Comparison of ENCODE assay signal across 23 cellular contexts in genomic region chrX:101394372-101394771, GRCh38. TPM values are rescaled to one million over a fixed set of nuclear protein-coding genes. Genes with fewer than 3 reads are reported as not detected.
DNase-seq lines count a peak whose midpoint lies in the region; ATAC-seq, FAIRE-seq and TF ChIP-seq lines count a peak whose summit lies in the region.
"Had no signal": no experiment of that assay in that cellular context is flagged by ENCODE, and none has a peak within 500 bp of the region (broad histone marks: within the 10 kb centered on the region; RNA-seq: fewer than 3 reads in every experiment).

No MANE protein-coding gene starts in this region.

- H3K36me3 ChIP-seq in BLaER1 treated with 17β-estradiol and CSF1 and Interleukin-3, amounts not matched to agents 10 nM and 100 nM, result peaks cover 24 to 66% (median 49%) of the 10 kb centered on the region in 11 experiments
- H3K36me3 ChIP-seq in H1 (ENCODE audit: control insufficient read depth in 2 of 4, insufficient read depth in 4 of 4, low read length in 3 of 4), result peaks cover 6 to 45% (median 18%) of the 10 kb centered on the region in 4 experiments
- H3K36me3 ChIP-seq: colonic mucosa, thoracic aorta had no signal

- H3K4me1 Mint-ChIP-seq in activated CD4-positive, alpha-beta T cell treated with anti-CD3 and anti-CD28 coated beads for 36 hours, result peaks cover 6% of the 10 kb centered on the region

- no peak for DNase-seq in activated CD4-positive, alpha-beta T cell treated with anti-CD3 and anti-CD28 coated beads for 36 hours
- no peak for DNase-seq in activated CD4-positive, alpha-beta T cell treated with anti-CD3 and anti-CD28 coated beads for 48 hours
- DNase-seq in H1 (ENCODE audit: low read depth in 1 of 2, low spot score in 2 of 2) (no peak), amygdala (lab: John Stamatoyannopoulos, UW) (no peak), SW480 (ENCODE audit: low spot score) (no peak)
- DNase-seq: brain microvascular endothelial cell; CD8-positive, alpha-beta T cell; colonic mucosa; left colon; NCI-H1048; NCI-H2081; NCI-H524; PC-3; stimulated activated CD8-positive, alpha-beta memory T cell treated with anti-CD3 and anti-CD28 coated beads, Interleukin-4, amount 100 ng/mL, for 48 hours had no signal

- POLR2A ChIA-PET in activated CD4-positive, alpha-beta T cell treated with anti-CD3 and anti-CD28 coated beads for 36 hours (lab: Charles Lee), result interaction anchor here (0.6 kb wide), 1 partner anchor 12 kb away, joined by 3 read pairs; no protein-coding TSS in a partner anchor
- POLR2A ChIA-PET in H1 (lab: Charles Lee; ENCODE audit: partially characterized antibody), result interaction anchor here (0.6 to 2.1 kb wide), 7 partner anchors 10 to 362 kb away, joined by 3 to 14 read pairs (median 3); partner anchors contain the start of gene GLA

- no peak overlapping the region for H2BK12ac ChIP-seq in H1 (ENCODE audit: low read depth, low read length)

- H3K23ac ChIP-seq in H1 (ENCODE audit: insufficient read length), result no peak overlapping the region

- peaks cover 4% of the 10 kb centered on the region; the same call in 1 of the 2 replicates for H3K23me2 ChIP-seq in H1 (ENCODE audit: low read depth, low read length)

- peak overlapping the region; percentile 31 for H3K27ac Mint-ChIP-seq in activated CD4-positive, alpha-beta T cell treated with anti-CD3 and anti-CD28 coated beads for 36 hours

- H2BK20ac ChIP-seq in H1 (ENCODE audit: low read length), result no peak overlapping the region

- H3K36me3 Mint-ChIP-seq in activated CD4-positive, alpha-beta T cell treated with anti-CD3 and anti-CD28 coated beads for 36 hours (ENCODE audit: low read depth), result peaks cover 45% of the 10 kb centered on the region

- H4K8ac ChIP-seq in H1 (ENCODE audit: extremely low read depth, insufficient read depth, low read length), result no peak overlapping the region

- ATAC-seq in activated CD4-positive, alpha-beta T cell treated with anti-CD3 and anti-CD28 coated beads for 36 hours, result no peak
- ATAC-seq in GM21737 (IDR thresholded peaks at IDR 0.05; ENCODE audit: unreplicated experiment), result no peak
- ATAC-seq: CD8-positive, alpha-beta T cell; left colon had no signal

- H2AFZ ChIP-seq in H1 (ENCODE audit: low read length), result no peak overlapping the region

- peak overlapping the region; percentile 95 for H3K4me3 Mint-ChIP-seq in activated CD4-positive, alpha-beta T cell treated with anti-CD3 and anti-CD28 coated beads for 36 hours
- H3K4me3 Mint-ChIP-seq: CD8-positive, alpha-beta T cell had no signal

- no peak overlapping the region for H3K14ac ChIP-seq in H1 (ENCODE audit: insufficient read length)

- intact Hi-C loops in activated CD4-positive, alpha-beta T cell treated with anti-CD3 and anti-CD28 coated beads for 36 hours (cut with DNase I, micrococcal nuclease), result loop anchor here in 1 of 2 experiments (5.0 kb wide), 4 partner anchors 297 to 572 kb away; partner anchors contain the start of genes CENPI, CSTF2, TRMT2B and ZMAT1

- peak overlapping the region in 4 of 11 experiments; percentile 4 to 90 (median 23); a peak in 5 of 22 replicates for H3K9ac ChIP-seq in BLaER1 treated with 17β-estradiol and CSF1 and Interleukin-3, amounts not matched to agents 10 nM and 100 nM
- H3K9ac ChIP-seq in H1 (replicated peaks in 1 of 4; ENCODE audit: extremely low read depth in 1 of 4, low read depth in 3 of 4, low read length in 3 of 4), result no peak overlapping the region; a peak in 1 of 7 replicates

- no peaks in the 10 kb centered on the region for H3K79me1 ChIP-seq in H1 (ENCODE audit: low read depth, low read length)

- H3K27me3 ChIP-seq in BLaER1 treated with 17β-estradiol and CSF1 and Interleukin-3, amounts not matched to agents 10 nM and 100 nM, result no peaks in the 10 kb centered on the region
- H3K27me3 ChIP-seq in H1 (replicated peaks in 1 of 4; ENCODE audit: control insufficient read depth in 3 of 4, extremely low read depth in 1 of 4, insufficient read depth in 3 of 4, low read length in 3 of 4), result no peaks in the 10 kb centered on the region
- H3K27me3 ChIP-seq: brain microvascular endothelial cell, colonic mucosa, SJSA1 had no signal

- no peak for TF ChIP-seq CTCF in H1 (IDR thresholded peaks at IDR 0.05; ENCODE audit: control extremely low read depth in 1 of 3, insufficient read depth in 1 of 3, low read depth in 1 of 3, low read length in 3 of 3)

- peaks cover 0 to 26% (median 4%) of the 10 kb centered on the region in 11 experiments; a peak in 7 of 22 replicates for H4K20me1 ChIP-seq in BLaER1 treated with 17β-estradiol and CSF1 and Interleukin-3, amounts not matched to agents 10 nM and 100 nM
- H4K20me1 ChIP-seq in H1 (replicated peaks in 1 of 2; ENCODE audit: control insufficient read depth in 1 of 2, insufficient read depth in 2 of 2, low read length in 2 of 2), result peaks cover 0 to 2% of the 10 kb centered on the region in 2 experiments

- H3K56ac ChIP-seq in H1 (replicated peaks; ENCODE audit: insufficient read length, low read depth, low read length), result no peak overlapping the region

- H2AK5ac ChIP-seq in H1 (ENCODE audit: low read depth, low read length), result no peak overlapping the region

- no peak overlapping the region for H4K5ac ChIP-seq in H1 (ENCODE audit: insufficient read length, low read depth, low read length)

- no peak overlapping the region for H3K18ac ChIP-seq in H1 (ENCODE audit: extremely low read depth, low read length)

- TF ChIP-seq POLR2A in H1 (IDR thresholded peaks at IDR 0.05; ENCODE audit: control extremely low read depth in 1 of 2, low read depth in 2 of 2, low read length in 2 of 2), result peak in 1 of 2 experiments; percentile 68; a peak in 1 of 3 replicates

- FAIRE-seq in H1 (lab: Jason Lieb, UNC), result no peak
- FAIRE-seq: endometrium, GM18507 had no signal

- no peak for TF ChIP-seq EP300 in H1 (IDR thresholded peaks at IDR 0.05; ENCODE audit: borderline replicate concordance in 1 of 2, low read depth in 2 of 2, low read length in 2 of 2)

- peaks cover 0 to 23% of the 10 kb centered on the region in 2 experiments; a peak in 2 of 4 replicates for H3K79me2 ChIP-seq in H1 (ENCODE audit: control insufficient read depth in 1 of 2, insufficient read depth in 2 of 2, low read length in 2 of 2)

- peak overlapping the region; percentile 56 to 84 (median 77); a peak in 16 of 22 replicates for H3K4me2 ChIP-seq in BLaER1 treated with 17β-estradiol and CSF1 and Interleukin-3, amounts not matched to agents 10 nM and 100 nM
- H3K4me2 ChIP-seq in H1 (ENCODE audit: insufficient read depth in 1 of 2, low read depth in 2 of 2, low read length in 2 of 2), result no peak overlapping the region

- no peak overlapping the region for H3K4ac ChIP-seq in H1 (replicated peaks; ENCODE audit: insufficient read length, low read depth, low read length)

- H3K9me3 Mint-ChIP-seq in activated CD4-positive, alpha-beta T cell treated with anti-CD3 and anti-CD28 coated beads for 36 hours (ENCODE audit: low read depth), result no peaks in the 10 kb centered on the region
- H3K9me3 Mint-ChIP-seq: CD8-positive, alpha-beta T cell had no signal

- H2BK5ac ChIP-seq in H1 (ENCODE audit: low read depth, low read length), result no peak overlapping the region

- H3K27me3 Mint-ChIP-seq in activated CD4-positive, alpha-beta T cell treated with anti-CD3 and anti-CD28 coated beads for 36 hours, result no peaks in the 10 kb centered on the region
- H3K27me3 Mint-ChIP-seq: progenitor cell of endocrine pancreas had no signal

- H3K4me1 ChIP-seq in BLaER1 treated with 17β-estradiol and CSF1 and Interleukin-3, amounts not matched to agents 10 nM and 100 nM, result peaks cover 26 to 41% (median 34%) of the 10 kb centered on the region in 10 experiments
- H3K4me1 ChIP-seq in H1 (replicated peaks in 1 of 4; ENCODE audit: control insufficient read depth in 3 of 4, insufficient read depth in 4 of 4, low read length in 3 of 4), result no peaks in the 10 kb centered on the region; a peak in 1 of 7 replicates
- H3K4me1 ChIP-seq: colonic mucosa had no signal

- peak overlapping the region in 8 of 11 experiments; percentile 37 to 95 (median 90); a peak in 7 of 22 replicates for H3K27ac ChIP-seq in BLaER1 treated with 17β-estradiol and CSF1 and Interleukin-3, amounts not matched to agents 10 nM and 100 nM
- H3K27ac ChIP-seq in H1 (ENCODE audit: low read depth, low read length), result no peak overlapping the region
- H3K27ac ChIP-seq: brain microvascular endothelial cell, colonic mucosa, SJSA1, thoracic aorta had no signal

- H3K9me3 ChIP-seq in BLaER1 treated with 17β-estradiol and CSF1 and Interleukin-3, amounts not matched to agents 10 nM and 100 nM (replicated peaks in 1 of 11), result peaks cover 0 to 7% (median 0%) of the 10 kb centered on the region in 11 experiments; a peak in 3 of 22 replicates
- no peaks in the 10 kb centered on the region for H3K9me3 ChIP-seq in H1 (ENCODE audit: insufficient read depth in 2 of 2, low read depth in 1 of 2, low read length in 1 of 2)
- H3K9me3 ChIP-seq: colonic mucosa, SJSA1, thoracic aorta had no signal

- no peak overlapping the region for H2BK120ac ChIP-seq in H1 (replicated peaks; ENCODE audit: low read depth, low read length)

- H2BK15ac ChIP-seq in H1 (ENCODE audit: low read length), result no peak overlapping the region

- CTCF ChIA-PET in activated CD4-positive, alpha-beta T cell treated with anti-CD3 and anti-CD28 coated beads for 36 hours (lab: Charles Lee), result no interaction called here
- CTCF ChIA-PET in H1 (lab: Charles Lee; ENCODE audit: partially characterized antibody), result no interaction called here

- peak overlapping the region in 1 of 10 experiments; percentile 68; a peak in 2 of 20 replicates for H3K4me3 ChIP-seq in BLaER1 treated with 17β-estradiol and CSF1 and Interleukin-3, amounts not matched to agents 10 nM and 100 nM
- no peak overlapping the region for H3K4me3 ChIP-seq in H1 (ENCODE audit: extremely low read depth in 1 of 4, insufficient read depth in 2 of 4, low read depth in 3 of 4, low read length in 4 of 4)
- H3K4me3 ChIP-seq: colonic mucosa, SJSA1, thoracic aorta had no signal

- no peak for TF ChIP-seq RAD21 in H1 (IDR thresholded peaks at IDR 0.05 in 1 of 2, conservative IDR thresholded peaks at IDR 0.05 in 1 of 2; ENCODE audit: low read depth in 2 of 2, low read length in 2 of 2)

- H4K91ac ChIP-seq in H1 (replicated peaks; ENCODE audit: insufficient read length, low read length), result no peak overlapping the region

RNA-seq across cellular contexts. Expression of gene RPL36A, which starts 3.6 kb away (rescaled TPM):
- 100 to 1,000 TPM; 340 to 709 TPM for total RNA-seq in activated CD4-positive, alpha-beta T cell treated with anti-CD3 and anti-CD28 coated beads for 36 hours
- polyA plus RNA-seq in PFSK-1 (2012; ENCODE audit: insufficient read length, low read depth), result 508 TPM
- total RNA-seq in H1 (2021; fragmentation: NEBNext Ultra II Directional; extraction: Animal tissue kit (Norgen Biotek cat#: 25700)), result 271 and 309 TPM in 2 replicates
- polyA plus RNA-seq in H1 (2011; rRNA removed), result 985 and 1,587 TPM in 2 replicates
- 2,146 TPM for polyA plus RNA-seq in H1 (2011; cell fraction: cytosol; rRNA removed)
- 334 TPM for polyA plus RNA-seq in H1 (2011; cell fraction: nucleus; rRNA removed)
- polyA plus RNA-seq in H1 (2012, experiment 1 of 2), result 2,347 to 3,718 TPM (median 3,008 TPM) in 4 replicates
- polyA plus RNA-seq in H1 (2012, experiment 2 of 2), result 1,533 TPM
- 3,890 TPM for polyA plus RNA-seq in H1 (2013, experiment 1 of 2)
- polyA plus RNA-seq in H1 (2013, experiment 2 of 2), result 3,945 TPM
- polyA minus RNA-seq in H1 (2011; rRNA and poly(A)+ RNA removed), result 185 and 254 TPM in 2 replicates
- polyA minus RNA-seq in H1 (2011; cell fraction: cytosol; rRNA and poly(A)+ RNA removed), result 188 TPM
- polyA minus RNA-seq in H1 (2011; cell fraction: nucleus; rRNA and poly(A)+ RNA removed), result 274 TPM

RNA-seq across cellular contexts. Expression of gene BTK, which starts 8.4 kb away (rescaled TPM):
- total RNA-seq in activated CD4-positive, alpha-beta T cell treated with anti-CD3 and anti-CD28 coated beads for 36 hours, result not detected
- 0.41 TPM for polyA plus RNA-seq in PFSK-1 (2012; ENCODE audit: insufficient read length, low read depth)
- 0.20 TPM in 1 of 2 replicates, not detected in the other for total RNA-seq in H1 (2021; fragmentation: NEBNext Ultra II Directional; extraction: Animal tissue kit (Norgen Biotek cat#: 25700))
- 0.03 and 0.06 TPM in 2 replicates for polyA plus RNA-seq in H1 (2011; rRNA removed)
- 0.09 TPM for polyA plus RNA-seq in H1 (2011; cell fraction: cytosol; rRNA removed)
- not detected for polyA plus RNA-seq in H1 (2011; cell fraction: nucleus; rRNA removed)
- 0.09 to 0.25 TPM (median 0.23 TPM) in 3 of 4 replicates, not detected in the other for polyA plus RNA-seq in H1 (2012, experiment 1 of 2)
- not detected for polyA plus RNA-seq in H1 (2012, experiment 2 of 2)
- polyA plus RNA-seq in H1 (2013, experiment 1 of 2), result 0.02 TPM
- polyA plus RNA-seq in H1 (2013, experiment 2 of 2), result 0.06 TPM
- polyA minus RNA-seq in H1 (2011; rRNA and poly(A)+ RNA removed), result 0.16 TPM in 1 of 2 replicates, not detected in the other
- 0.37 TPM for polyA minus RNA-seq in H1 (2011; cell fraction: cytosol; rRNA and poly(A)+ RNA removed)
- 1.00 TPM for polyA minus RNA-seq in H1 (2011; cell fraction: nucleus; rRNA and poly(A)+ RNA removed)
- total RNA-seq: PC-3, progenitor cell of endocrine pancreas, SJSA1 had no signal
- polyA plus RNA-seq: neural cell had no signal

RNA-seq across cellular contexts. Expression of gene GLA, which starts 13.4 kb away (rescaled TPM):
- total RNA-seq in activated CD4-positive, alpha-beta T cell treated with anti-CD3 and anti-CD28 coated beads for 36 hours, result 10 to 100 TPM; 32.6 to 42.2 TPM
- 28.9 TPM for polyA plus RNA-seq in PFSK-1 (2012; ENCODE audit: insufficient read length, low read depth)
- 39.2 and 47.3 TPM in 2 replicates for total RNA-seq in H1 (2021; fragmentation: NEBNext Ultra II Directional; extraction: Animal tissue kit (Norgen Biotek cat#: 25700))
- 21.9 and 33.6 TPM in 2 replicates for polyA plus RNA-seq in H1 (2011; rRNA removed)
- 39.1 TPM for polyA plus RNA-seq in H1 (2011; cell fraction: cytosol; rRNA removed)
- polyA plus RNA-seq in H1 (2011; cell fraction: nucleus; rRNA removed), result 30.4 TPM
- polyA plus RNA-seq in H1 (2012, experiment 1 of 2), result 43.7 to 47.0 TPM (median 45.8 TPM) in 4 replicates
- polyA plus RNA-seq in H1 (2012, experiment 2 of 2), result 35.0 TPM
- 81.2 TPM for polyA plus RNA-seq in H1 (2013, experiment 1 of 2)
- 83.5 TPM for polyA plus RNA-seq in H1 (2013, experiment 2 of 2)
- polyA minus RNA-seq in H1 (2011; rRNA and poly(A)+ RNA removed), result 21.6 and 22.4 TPM in 2 replicates
- 15.0 TPM for polyA minus RNA-seq in H1 (2011; cell fraction: cytosol; rRNA and poly(A)+ RNA removed)
- 13.7 TPM for polyA minus RNA-seq in H1 (2011; cell fraction: nucleus; rRNA and poly(A)+ RNA removed)

RNA-seq across cellular contexts. Expression of gene HNRNPH2, which starts 13.7 kb away (rescaled TPM):
- 10 to 100 TPM; 18.6 to 26.9 TPM for total RNA-seq in activated CD4-positive, alpha-beta T cell treated with anti-CD3 and anti-CD28 coated beads for 36 hours
- 38.9 TPM for polyA plus RNA-seq in PFSK-1 (2012; ENCODE audit: insufficient read length, low read depth)
- 62.6 and 66.7 TPM in 2 replicates for total RNA-seq in H1 (2021; fragmentation: NEBNext Ultra II Directional; extraction: Animal tissue kit (Norgen Biotek cat#: 25700))
- polyA plus RNA-seq in H1 (2011; rRNA removed), result 14.7 and 27.7 TPM in 2 replicates
- polyA plus RNA-seq in H1 (2011; cell fraction: cytosol; rRNA removed), result 42.1 TPM
- polyA plus RNA-seq in H1 (2011; cell fraction: nucleus; rRNA removed), result 9.0 TPM
- 75.3 to 86.8 TPM (median 76.9 TPM) in 4 replicates for polyA plus RNA-seq in H1 (2012, experiment 1 of 2)
- 6.8 TPM for polyA plus RNA-seq in H1 (2012, experiment 2 of 2)
- 38.5 TPM for polyA plus RNA-seq in H1 (2013, experiment 1 of 2)
- 36.4 TPM for polyA plus RNA-seq in H1 (2013, experiment 2 of 2)
- polyA minus RNA-seq in H1 (2011; rRNA and poly(A)+ RNA removed), result 26.2 and 33.8 TPM in 2 replicates
- 14.9 TPM for polyA minus RNA-seq in H1 (2011; cell fraction: cytosol; rRNA and poly(A)+ RNA removed)
- 10.0 TPM for polyA minus RNA-seq in H1 (2011; cell fraction: nucleus; rRNA and poly(A)+ RNA removed)

RNA-seq across cellular contexts. Expression of gene TIMM8A, which starts 45.8 kb away (rescaled TPM):
- total RNA-seq in activated CD4-positive, alpha-beta T cell treated with anti-CD3 and anti-CD28 coated beads for 36 hours, result 10 to 100 TPM; 12.8 to 23.8 TPM
- 23.5 TPM for polyA plus RNA-seq in PFSK-1 (2012; ENCODE audit: insufficient read length, low read depth)
- total RNA-seq in H1 (2021; fragmentation: NEBNext Ultra II Directional; extraction: Animal tissue kit (Norgen Biotek cat#: 25700)), result 38.0 and 38.1 TPM in 2 replicates
- 16.1 and 16.6 TPM in 2 replicates for polyA plus RNA-seq in H1 (2011; rRNA removed)
- polyA plus RNA-seq in H1 (2011; cell fraction: cytosol; rRNA removed), result 20.7 TPM
- polyA plus RNA-seq in H1 (2011; cell fraction: nucleus; rRNA removed), result 10.6 TPM
- polyA plus RNA-seq in H1 (2012, experiment 1 of 2), result 22.1 to 30.2 TPM (median 25.1 TPM) in 4 replicates
- polyA plus RNA-seq in H1 (2012, experiment 2 of 2), result 9.7 TPM
- 18.7 TPM for polyA plus RNA-seq in H1 (2013, experiment 1 of 2)
- polyA plus RNA-seq in H1 (2013, experiment 2 of 2), result 21.9 TPM
- 17.0 and 17.7 TPM in 2 replicates for polyA minus RNA-seq in H1 (2011; rRNA and poly(A)+ RNA removed)
- polyA minus RNA-seq in H1 (2011; cell fraction: cytosol; rRNA and poly(A)+ RNA removed), result 18.6 TPM
- polyA minus RNA-seq in H1 (2011; cell fraction: nucleus; rRNA and poly(A)+ RNA removed), result 15.7 TPM

Comparison
In these comparisons a context has a peak if more than half of its experiments do, and no peak if none do; other contexts are left out.
1. H3K4me2 ChIP-seq: peak in BLaER1 treated with 17β-estradiol and CSF1 and Interleukin-3, amounts not matched to agents 10 nM and 100 nM (11 of 11); none in H1 (0 of 2).